18 cellular contexts compared by ENCODE assay signal in genomic region chr5:144504929-144505578, GRCh38.
DNase-seq lines count a peak whose midpoint lies in the region; ATAC-seq and TF ChIP-seq lines count a peak whose summit lies in the region.
"Had no signal": no experiment of that assay in that cellular context is flagged by ENCODE, and none has a peak within 500 bp of the region (broad histone marks: within the 10 kb centered on the region; RNA-seq: fewer than 3 reads in every experiment).

No MANE protein-coding gene starts in this region.

- TF ChIP-seq CTCF in A673 (conservative IDR thresholded peaks at IDR 0.05; ENCODE audit: low read depth, low read length) (no peak), epithelial cell of esophagus (IDR thresholded peaks at IDR 0.05; ENCODE audit: insufficient read depth, low read depth, low read length, missing control alignments) (no peak)

- DNase-seq in A673 (ENCODE audit: low spot score) (peak; percentile 45), H4 (ENCODE audit: low spot score) (peak; percentile 10), NCI-H748 (lab: John Stamatoyannopoulos, UW; ENCODE audit: unreplicated experiment) (peak; percentile 76), epithelial cell of esophagus (ENCODE audit: low read depth) (peak; percentile 64), OCI-M2 (lab: John Stamatoyannopoulos, UW; ENCODE audit: unreplicated experiment) (no peak), HCEC 1CT (no peak)
- no peak for DNase-seq in stimulated activated CD4-positive, alpha-beta T cell treated with anti-CD3 and anti-CD28 coated beads, Interleukin-4, amount 100 ng/mL, for 4 hours
- DNase-seq: activated CD4-positive, alpha-beta T cell treated with anti-CD3 and anti-CD28 coated beads for 48 hours; aorta; CD8-positive, alpha-beta memory T cell; endodermal cell; NCI-H1092; NCI-H510A; occipital lobe; stimulated activated CD4-positive, alpha-beta T cell treated with anti-CD3 and anti-CD28 coated beads, Interleukin-2, amount 100 ng/mL, for 48 hours had no signal

- CTCF ChIA-PET in A673 (lab: Charles Lee): no interaction called here

- POLR2A ChIA-PET in A673 (lab: Charles Lee; ENCODE audit: low non-redundant PET): no interaction called here

- intact Hi-C loops in A673 (cut with micrococcal nuclease; ENCODE audit: unreplicated experiment): no loop called here

- no peak overlapping the region for H3K4me3 ChIP-seq in A673 (ENCODE audit: low read depth, low read length, poor library complexity, severe bottlenecking)
- no peak overlapping the region for H3K4me3 ChIP-seq in epithelial cell of esophagus (ENCODE audit: low read length)

- no peaks in the 10 kb centered on the region for H3K4me1 ChIP-seq in A673 (ENCODE audit: insufficient read depth, low read length, poor library complexity, severe bottlenecking)

- no peak overlapping the region for H3K27ac ChIP-seq in A673 (ENCODE audit: low read depth, low read length, poor library complexity, severe bottlenecking)

- no peak for ATAC-seq in GM19023 (IDR thresholded peaks at IDR 0.05; ENCODE audit: unreplicated experiment)
- ATAC-seq: left lobe of liver, Panc1 had no signal

- H3K36me3 ChIP-seq in A673 (ENCODE audit: insufficient read depth, low read length, poor library complexity, severe bottlenecking): no peaks in the 10 kb centered on the region

- H3K9me3 ChIP-seq in A673 (ENCODE audit: low read depth, low read length, poor library complexity, severe bottlenecking): no peaks in the 10 kb centered on the region

- no TSS peak for BruUV-seq in A673 (replicated peaks; lab: Mats Ljungman, UMichigan)

- H3K27me3 ChIP-seq in A673 (replicated peaks; ENCODE audit: insufficient read depth, low read depth, low read length, poor library complexity): no peaks in the 10 kb centered on the region

Comparison
In these comparisons a context has a peak if more than half of its experiments do, and no peak if none do; other contexts are left out.
1. DNase-seq: peak in A673 (single experiment), H4 (single experiment), NCI-H748 (single experiment) and epithelial cell of esophagus (single experiment); none in OCI-M2 (single experiment), stimulated activated CD4-positive, alpha-beta T cell treated with anti-CD3 and anti-CD28 coated beads, Interleukin-4, amount 100 ng/mL, for 4 hours (0 of 2) and HCEC 1CT (single experiment).